10 cellular contexts compared by ENCODE assay signal in genomic region chr15:28989239-28989830, GRCh38.
DNase-seq lines count a peak whose midpoint lies in the region; ATAC-seq, FAIRE-seq and TF ChIP-seq lines count a peak whose summit lies in the region.
"Had no signal": no experiment of that assay in that cellular context is flagged by ENCODE, and none has a peak within 500 bp of the region (broad histone marks: within the 10 kb centered on the region; RNA-seq: fewer than 3 reads in every experiment).

No MANE protein-coding gene starts in this region.

- H3K4me1 Mint-ChIP-seq in activated CD4-positive, alpha-beta T cell treated with anti-CD3 and anti-CD28 coated beads, Interleukin-2, amount 10 ng/mL, durations not matched to agents 7 days and 5 days = peaks cover 32% of the 10 kb centered on the region
- H3K4me1 Mint-ChIP-seq in activated T-helper 1 cell treated with anti-CD3 and anti-CD28 coated beads, Interleukin-12 subunit alpha, Interleukin-12 subunit beta, Interleukin-2, Interleukin-4 antibody, amounts not matched to agents 30 ng/mL and 10 ng/mL and 1 ng/mL, durations not matched to agents 14 hours and 24 hours and 36 hours (ENCODE audit: low read depth) = peaks cover 20% of the 10 kb centered on the region

- H3K14ac ChIP-seq in H1 (ENCODE audit: insufficient read length) = no peak overlapping the region

- H2BK120ac ChIP-seq in H1 (replicated peaks; ENCODE audit: low read depth, low read length) = no peak overlapping the region

- H3K79me2 ChIP-seq in PC-3 (ENCODE audit: low read length) (no peaks in the 10 kb centered on the region), H1 (ENCODE audit: control insufficient read depth in 1 of 2, insufficient read depth in 2 of 2, low read length in 2 of 2) (no peaks in the 10 kb centered on the region)

- no peak overlapping the region for H4K5ac ChIP-seq in H1 (ENCODE audit: insufficient read length, low read depth, low read length)

- H2BK15ac ChIP-seq in H1 (ENCODE audit: low read length) = no peak overlapping the region

- no peaks in the 10 kb centered on the region for H3K36me3 Mint-ChIP-seq in activated CD4-positive, alpha-beta T cell treated with anti-CD3 and anti-CD28 coated beads, Interleukin-2, amount 10 ng/mL, durations not matched to agents 7 days and 5 days (ENCODE audit: low read depth)
- no peaks in the 10 kb centered on the region for H3K36me3 Mint-ChIP-seq in activated T-helper 1 cell treated with anti-CD3 and anti-CD28 coated beads, Interleukin-12 subunit alpha, Interleukin-12 subunit beta, Interleukin-2, Interleukin-4 antibody, amounts not matched to agents 30 ng/mL and 10 ng/mL and 1 ng/mL, durations not matched to agents 14 hours and 24 hours and 36 hours (ENCODE audit: low read depth)
- H3K36me3 Mint-ChIP-seq: CD14-positive monocyte had no signal

- H3K23me2 ChIP-seq in H1 (ENCODE audit: low read depth, low read length) = no peaks in the 10 kb centered on the region

- no peaks in the 10 kb centered on the region for H3K9me3 ChIP-seq in PC-3 (ENCODE audit: low read length)
- H3K9me3 ChIP-seq in H1 (ENCODE audit: insufficient read depth in 2 of 2, low read depth in 1 of 2, low read length in 1 of 2) = no peaks in the 10 kb centered on the region
- no peaks in the 10 kb centered on the region for H3K9me3 ChIP-seq in spleen
- no peaks in the 10 kb centered on the region for H3K9me3 ChIP-seq in heart left ventricle

- H3K79me1 ChIP-seq in H1 (ENCODE audit: low read depth, low read length) = no peaks in the 10 kb centered on the region

- H3K4ac ChIP-seq in H1 (replicated peaks; ENCODE audit: insufficient read length, low read depth, low read length) = no peak overlapping the region

- H3K27ac Mint-ChIP-seq in activated CD4-positive, alpha-beta T cell treated with anti-CD3 and anti-CD28 coated beads, Interleukin-2, amount 10 ng/mL, durations not matched to agents 7 days and 5 days = no peak overlapping the region
- H3K27ac Mint-ChIP-seq in activated T-helper 1 cell treated with anti-CD3 and anti-CD28 coated beads, Interleukin-12 subunit alpha, Interleukin-12 subunit beta, Interleukin-2, Interleukin-4 antibody, amounts not matched to agents 30 ng/mL and 10 ng/mL and 1 ng/mL, durations not matched to agents 14 hours and 24 hours and 36 hours = no peak overlapping the region

- TF ChIP-seq EP300 in H1 (IDR thresholded peaks at IDR 0.05; ENCODE audit: borderline replicate concordance in 1 of 2, low read depth in 2 of 2, low read length in 2 of 2) = no peak

- H3K27me3 ChIP-seq in PC-3 (ENCODE audit: low read length) (no peaks in the 10 kb centered on the region), H1 (replicated peaks in 1 of 4; ENCODE audit: control insufficient read depth in 3 of 4, extremely low read depth in 1 of 4, insufficient read depth in 3 of 4, low read length in 3 of 4) (no peaks in the 10 kb centered on the region), spleen (replicated peaks in 1 of 7) (no peaks in the 10 kb centered on the region), heart left ventricle (no peaks in the 10 kb centered on the region)

- H3K4me3 ChIP-seq in PC-3 (ENCODE audit: low read length) (no peak overlapping the region), H1 (ENCODE audit: extremely low read depth in 1 of 4, insufficient read depth in 2 of 4, low read depth in 3 of 4, low read length in 4 of 4) (no peak overlapping the region), spleen (peak overlapping the region in 1 of 8 donors; percentile 2), heart left ventricle (no peak overlapping the region)

- H2BK20ac ChIP-seq in H1 (ENCODE audit: low read length) = no peak overlapping the region

- H3K27me3 Mint-ChIP-seq in activated CD4-positive, alpha-beta T cell treated with anti-CD3 and anti-CD28 coated beads, Interleukin-2, amount 10 ng/mL, durations not matched to agents 7 days and 5 days = no peaks in the 10 kb centered on the region
- no peaks in the 10 kb centered on the region for H3K27me3 Mint-ChIP-seq in activated T-helper 1 cell treated with anti-CD3 and anti-CD28 coated beads, Interleukin-12 subunit alpha, Interleukin-12 subunit beta, Interleukin-2, Interleukin-4 antibody, amounts not matched to agents 30 ng/mL and 10 ng/mL and 1 ng/mL, durations not matched to agents 14 hours and 24 hours and 36 hours (ENCODE audit: insufficient read depth)

- peak; percentile 58 to 59 for TF ChIP-seq RAD21 in H1 (IDR thresholded peaks at IDR 0.05 in 1 of 2, conservative IDR thresholded peaks at IDR 0.05 in 1 of 2; ENCODE audit: low read depth in 2 of 2, low read length in 2 of 2)

- WGBS in H1 (ENCODE audit: extremely low coverage in 1 of 2, insufficient coverage in 1 of 2, insufficient read length in 1 of 2, insufficient replicate concordance in 2 of 2, low coverage in 1 of 2, low lambda C conversion rate in 2 of 2, missing lambda C conversion rate in 1 of 2), 2 experiments = 86% methylated on average over 15 of the region's 15 CpGs; no CpG with 5 or more reads in 1 of the 2 experiments
- 62 to 80% (median 73%) methylated on average over 13 to 15 of the region's 15 CpGs for WGBS in spleen, 5 donors
- WGBS in heart left ventricle, 4 donors = 56 to 69% (median 60%) methylated on average over 8 to 15 of the region's 15 CpGs

- H3K27ac ChIP-seq in PC-3 (ENCODE audit: low read length) (no peak overlapping the region), H1 (ENCODE audit: low read depth, low read length) (no peak overlapping the region), spleen (peak overlapping the region; percentile 8 to 76 (median 66)), heart left ventricle (no peak overlapping the region)

- H2BK5ac ChIP-seq in H1 (ENCODE audit: low read depth, low read length) = no peak overlapping the region

- peak; percentile 61 for DNase-seq in activated CD4-positive, alpha-beta T cell treated with anti-CD3 and anti-CD28 coated beads for 48 hours
- DNase-seq in activated CD4-positive, alpha-beta T cell treated with anti-CD3 and anti-CD28 coated beads, Interleukin-2, amount 10 ng/mL, durations not matched to agents 7 days and 5 days = no peak
- DNase-seq in PC-3 = peak; percentile 25
- DNase-seq in H1 (ENCODE audit: low read depth in 1 of 2, low spot score in 2 of 2) = peak in 1 of 2 experiments; percentile 21
- DNase-seq in spleen = no peak
- DNase-seq in activated T-helper 1 cell treated with anti-CD3 and anti-CD28 coated beads, Interleukin-12 subunit alpha, Interleukin-12 subunit beta, Interleukin-2, Interleukin-4 antibody, amounts not matched to agents 30 ng/mL and 10 ng/mL and 1 ng/mL, durations not matched to agents 14 hours and 24 hours and 36 hours (ENCODE audit: low spot score) = no peak
- DNase-seq in H54 (ENCODE audit: insufficient read length, low spot score) = no peak
- DNase-seq in heart left ventricle = no peak
- DNase-seq: stimulated activated naive CD4-positive, alpha-beta T cell treated with Interleukin-2 at 50 U/mL for 16 hours had no signal

- H3K18ac ChIP-seq in H1 (ENCODE audit: extremely low read depth, low read length) = no peak overlapping the region

- no peak overlapping the region for H2AFZ ChIP-seq in PC-3 (ENCODE audit: low read length)
- no peak overlapping the region for H2AFZ ChIP-seq in H1 (ENCODE audit: low read length)

- FAIRE-seq in H1 (lab: Jason Lieb, UNC) (no peak), H54 (lab: Jason Lieb, UNC) (no peak)

- H3K4me2 ChIP-seq in PC-3 (ENCODE audit: low read length) = no peak overlapping the region
- no peak overlapping the region for H3K4me2 ChIP-seq in H1 (ENCODE audit: insufficient read depth in 1 of 2, low read depth in 2 of 2, low read length in 2 of 2)

- intact Hi-C loops in PC-3 (cut with micrococcal nuclease) = no loop called here
- intact Hi-C loops in spleen (cut with DNase I; ENCODE audit: low total_unique reads) = loop anchor here (10.0 kb wide), 1 partner anchor 95 kb away; no protein-coding TSS in a partner anchor
- intact Hi-C loops in activated T-helper 1 cell treated with anti-CD3 and anti-CD28 coated beads, Interleukin-12 subunit alpha, Interleukin-12 subunit beta, Interleukin-2, Interleukin-4 antibody, amounts not matched to agents 30 ng/mL and 10 ng/mL and 1 ng/mL, durations not matched to agents 14 hours and 24 hours and 36 hours (cut with micrococcal nuclease) = no loop called here
- intact Hi-C loops in heart left ventricle (cut with DNase I) = loop anchor here in 1 of 10 donors (5.0 kb wide), 1 partner anchor 468 kb away; no protein-coding TSS in a partner anchor

- ATAC-seq in PC-3 (peak; percentile 68), heart left ventricle (no peak)

- H3K4me3 Mint-ChIP-seq in activated CD4-positive, alpha-beta T cell treated with anti-CD3 and anti-CD28 coated beads, Interleukin-2, amount 10 ng/mL, durations not matched to agents 7 days and 5 days = no peak overlapping the region
- no peak overlapping the region for H3K4me3 Mint-ChIP-seq in activated T-helper 1 cell treated with anti-CD3 and anti-CD28 coated beads, Interleukin-12 subunit alpha, Interleukin-12 subunit beta, Interleukin-2, Interleukin-4 antibody, amounts not matched to agents 30 ng/mL and 10 ng/mL and 1 ng/mL, durations not matched to agents 14 hours and 24 hours and 36 hours
- H3K4me3 Mint-ChIP-seq: CD14-positive monocyte had no signal

- no peak overlapping the region for H3K56ac ChIP-seq in H1 (replicated peaks; ENCODE audit: insufficient read length, low read depth, low read length)

- H3K4me1 ChIP-seq in PC-3 (ENCODE audit: insufficient read depth, low read length) (no peaks in the 10 kb centered on the region), H1 (replicated peaks in 1 of 4; ENCODE audit: control insufficient read depth in 3 of 4, insufficient read depth in 4 of 4, low read length in 3 of 4) (peaks cover 3 to 9% (median 4%) of the 10 kb centered on the region in 4 experiments; a peak in 5 of 7 replicates), spleen (peaks cover 10 to 59% (median 27%) of the 10 kb centered on the region in 6 donors), heart left ventricle (peaks cover 0 to 18% (median 4%) of the 10 kb centered on the region in 12 donors)

- CTCF ChIA-PET in activated CD4-positive, alpha-beta T cell treated with anti-CD3 and anti-CD28 coated beads, Interleukin-2, amount 10 ng/mL, durations not matched to agents 7 days and 5 days (lab: Charles Lee) = interaction anchor here (0.6 kb wide), 1 partner anchor 49 kb away, joined by 6 read pairs; no protein-coding TSS in a partner anchor
- CTCF ChIA-PET in PC-3 (lab: Charles Lee) = interaction anchor here (0.5 to 0.6 kb wide), 2 partner anchors 16 to 32 kb away, joined by 3 read pairs; no protein-coding TSS in a partner anchor
- CTCF ChIA-PET in H1 (lab: Charles Lee; ENCODE audit: partially characterized antibody) = interaction anchor here (0.8 to 9.4 kb wide), 12 partner anchors 10 to 113 kb away, joined by 3 to 88 read pairs (median 4); no protein-coding TSS in a partner anchor

- POLR2A ChIA-PET in activated CD4-positive, alpha-beta T cell treated with anti-CD3 and anti-CD28 coated beads, Interleukin-2, amount 10 ng/mL, durations not matched to agents 7 days and 5 days (lab: Charles Lee) = no interaction called here
- POLR2A ChIA-PET in PC-3 (lab: Charles Lee; ENCODE audit: unreplicated experiment) = no interaction called here
- POLR2A ChIA-PET in H1 (lab: Charles Lee; ENCODE audit: partially characterized antibody) = no interaction called here

- H3F3A ChIP-seq in PC-3 (ENCODE audit: low read length, unreplicated experiment) = no peaks in the 10 kb centered on the region

- no peaks in the 10 kb centered on the region for H3K9me2 ChIP-seq in PC-3 (replicated peaks; ENCODE audit: low read length)

- H2AK5ac ChIP-seq in H1 (ENCODE audit: low read depth, low read length) = no peak overlapping the region

- H4K91ac ChIP-seq in H1 (replicated peaks; ENCODE audit: insufficient read length, low read length) = no peak overlapping the region

- H4K20me1 ChIP-seq in PC-3 (ENCODE audit: low read length) = no peaks in the 10 kb centered on the region
- H4K20me1 ChIP-seq in H1 (replicated peaks in 1 of 2; ENCODE audit: control insufficient read depth in 1 of 2, insufficient read depth in 2 of 2, low read length in 2 of 2) = peaks cover 0 to 3% of the 10 kb centered on the region in 2 experiments

- H3K9ac ChIP-seq in PC-3 (ENCODE audit: low read length) (no peak overlapping the region), H1 (replicated peaks in 1 of 4; ENCODE audit: extremely low read depth in 1 of 4, low read depth in 3 of 4, low read length in 3 of 4) (no peak overlapping the region)

- TF ChIP-seq CTCF in PC-3 (conservative IDR thresholded peaks at IDR 0.05; ENCODE audit: low read depth, low read length) (peak; percentile 60), H1 (IDR thresholded peaks at IDR 0.05; ENCODE audit: control extremely low read depth in 1 of 3, insufficient read depth in 1 of 3, low read depth in 1 of 3, low read length in 3 of 3) (peak; percentile 53 to 66 (median 64)), spleen (IDR thresholded peaks at IDR 0.05 in 8 of 11, conservative IDR thresholded peaks at IDR 0.05 in 3 of 11) (peak in 4 of 11 experiments; percentile 7 to 40 (median 18)), heart left ventricle (IDR thresholded peaks at IDR 0.05) (no peak)

- H4K8ac ChIP-seq in H1 (ENCODE audit: extremely low read depth, insufficient read depth, low read length) = no peak overlapping the region

- peaks cover 2% of the 10 kb centered on the region for H3K9me3 Mint-ChIP-seq in activated CD4-positive, alpha-beta T cell treated with anti-CD3 and anti-CD28 coated beads, Interleukin-2, amount 10 ng/mL, durations not matched to agents 7 days and 5 days
- H3K9me3 Mint-ChIP-seq in activated T-helper 1 cell treated with anti-CD3 and anti-CD28 coated beads, Interleukin-12 subunit alpha, Interleukin-12 subunit beta, Interleukin-2, Interleukin-4 antibody, amounts not matched to agents 30 ng/mL and 10 ng/mL and 1 ng/mL, durations not matched to agents 14 hours and 24 hours and 36 hours = no peaks in the 10 kb centered on the region

- TF ChIP-seq POLR2A in H1 (IDR thresholded peaks at IDR 0.05; ENCODE audit: control extremely low read depth in 1 of 2, low read depth in 2 of 2, low read length in 2 of 2) (no peak), spleen (IDR thresholded peaks at IDR 0.05) (no peak), H54 (IDR thresholded peaks at IDR 0.05; ENCODE audit: low read depth, low read length) (no peak), heart left ventricle (IDR thresholded peaks at IDR 0.05) (no peak)

- no peaks in the 10 kb centered on the region for H3K36me3 ChIP-seq in PC-3 (ENCODE audit: low read depth, low read length)
- H3K36me3 ChIP-seq in H1 (ENCODE audit: control insufficient read depth in 2 of 4, insufficient read depth in 4 of 4, low read length in 3 of 4) = no peaks in the 10 kb centered on the region
- no peaks in the 10 kb centered on the region for H3K36me3 ChIP-seq in spleen
- no peaks in the 10 kb centered on the region for H3K36me3 ChIP-seq in heart left ventricle

- no peak overlapping the region for H3K23ac ChIP-seq in H1 (ENCODE audit: insufficient read length)

- no peak overlapping the region for H2BK12ac ChIP-seq in H1 (ENCODE audit: low read depth, low read length)

- no TSS peak for BruUV-seq in PC-3 (replicated peaks; lab: Mats Ljungman, UMichigan)

Comparison
In these comparisons a context has a peak if more than half of its experiments do, and no peak if none do; other contexts are left out.
1. DNase-seq: peak in activated CD4-positive, alpha-beta T cell treated with anti-CD3 and anti-CD28 coated beads for 48 hours (single experiment) and PC-3 (single experiment); none in activated CD4-positive, alpha-beta T cell treated with anti-CD3 and anti-CD28 coated beads, Interleukin-2, amount 10 ng/mL, durations not matched to agents 7 days and 5 days (single experiment), spleen (single experiment), activated T-helper 1 cell treated with anti-CD3 and anti-CD28 coated beads, Interleukin-12 subunit alpha, Interleukin-12 subunit beta, Interleukin-2, Interleukin-4 antibody, amounts not matched to agents 30 ng/mL and 10 ng/mL and 1 ng/mL, durations not matched to agents 14 hours and 24 hours and 36 hours (single experiment), H54 (single experiment) and heart left ventricle (0 of 5).
2. H3K27ac ChIP-seq: peak in spleen (8 of 8); none in PC-3 (single experiment), H1 (single experiment) and heart left ventricle (0 of 12).
3. CTCF ChIP-seq: peak in PC-3 (single experiment) and H1 (3 of 3); none in heart left ventricle (0 of 12).